In the genomic region with DNA sequence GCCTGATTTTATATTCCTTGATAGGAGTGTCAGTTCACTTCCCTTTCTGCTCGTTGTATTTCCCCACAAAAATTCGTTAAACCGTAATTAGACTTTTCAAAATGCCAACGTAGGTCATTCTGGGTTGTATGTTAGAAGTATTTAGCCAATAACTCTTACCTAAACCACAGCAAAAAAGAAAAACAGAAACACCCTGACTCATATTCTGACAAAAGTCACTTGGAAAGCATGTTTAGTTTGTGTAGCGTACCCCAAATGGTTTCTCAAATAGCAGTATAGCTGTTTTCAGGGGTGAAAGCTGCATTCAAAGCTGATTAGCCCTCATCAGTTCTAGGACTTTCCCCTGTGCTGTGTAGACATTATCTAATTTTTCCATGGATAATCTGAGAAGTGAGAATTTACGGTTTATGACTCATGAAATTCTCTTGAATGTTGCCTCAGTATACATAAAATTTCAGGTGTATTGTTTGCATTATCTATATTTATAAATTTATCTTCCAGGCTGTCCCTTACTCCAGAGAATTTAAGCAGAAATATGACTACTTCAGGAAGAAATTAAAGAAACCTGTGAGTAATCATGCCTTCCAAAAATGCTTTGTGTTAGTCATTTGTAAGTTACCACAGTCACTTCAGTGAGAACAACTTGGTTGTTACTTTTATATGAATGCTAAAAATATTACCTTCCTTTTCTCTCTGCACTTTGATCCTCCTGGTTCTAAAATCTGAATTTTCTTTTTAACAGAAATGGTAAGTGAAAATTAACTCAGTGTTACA, we compare ENCODE assay signal across 16 cellular contexts.
DNase-seq lines count a peak whose midpoint lies in the region; ATAC-seq and TF ChIP-seq lines count a peak whose summit lies in the region.
"Had no signal": no experiment of that assay in that cellular context is flagged by ENCODE, and none has a peak within 500 bp of the region (broad histone marks: within the 10 kb centered on the region; RNA-seq: fewer than 3 reads in every experiment).

No MANE protein-coding gene starts in this region.

- H2BK15ac ChIP-seq in H9 (ENCODE audit: low read depth, low read length), result no peak overlapping the region

- H3K79me1 ChIP-seq in H9 (ENCODE audit: insufficient read depth, low read depth, low read length, poor library complexity, severe bottlenecking), result no peaks in the 10 kb centered on the region

- no peak overlapping the region for H3K23ac ChIP-seq in H9 (ENCODE audit: insufficient read length, low read depth, low read length)

- no peak overlapping the region for H3K4me3 Mint-ChIP-seq in H9
- H3K4me3 Mint-ChIP-seq: B cell had no signal

- H2BK120ac ChIP-seq in H9 (ENCODE audit: low read depth, low read length, poor library complexity, severe bottlenecking), result no peak overlapping the region

- no peak overlapping the region for H3K18ac ChIP-seq in H9 (ENCODE audit: insufficient read length, low read depth, low read length)

- H2BK20ac ChIP-seq in H9 (ENCODE audit: low read depth, low read length, poor library complexity, severe bottlenecking), result no peak overlapping the region

- no peak overlapping the region for H2BK12ac ChIP-seq in H9 (ENCODE audit: insufficient read length, low read depth, low read length)

- no peaks in the 10 kb centered on the region for H3K27me3 Mint-ChIP-seq in H9 (ENCODE audit: low read depth)
- H3K27me3 Mint-ChIP-seq: B cell had no signal

- peak; percentile 61 for ATAC-seq in foreskin keratinocyte

- H3K9ac ChIP-seq in H9 (ENCODE audit: extremely low read depth, insufficient read length, low read length), result no peak overlapping the region

- TF ChIP-seq CTCF in H9 (conservative IDR thresholded peaks at IDR 0.05) (no peak), foreskin keratinocyte (conservative IDR thresholded peaks at IDR 0.05) (no peak), coronary artery (IDR thresholded peaks at IDR 0.05) (no peak)

- no peaks in the 10 kb centered on the region for H3K23me2 ChIP-seq in H9 (ENCODE audit: insufficient read length, low read depth, low read length, poor library complexity, severe bottlenecking)

- H3K27ac ChIP-seq in ACC112 (ENCODE audit: low read depth, low read length) (peak overlapping the region; percentile 100), H9 (ENCODE audit: insufficient read length, low read depth, low read length) (no peak overlapping the region), foreskin keratinocyte (no peak overlapping the region), coronary artery (no peak overlapping the region)
- H3K27ac ChIP-seq: neutrophil, SK-N-MC had no signal

- H3K4me1 ChIP-seq in ACC112 (ENCODE audit: control insufficient read depth, insufficient read depth, low read length, unreplicated experiment) (peaks cover 76% of the 10 kb centered on the region), H9 (ENCODE audit: insufficient read depth, low read length) (no peaks in the 10 kb centered on the region), foreskin keratinocyte (peaks cover 5% of the 10 kb centered on the region)
- H3K4me1 ChIP-seq: uterus had no signal

- no peak overlapping the region for H3K14ac ChIP-seq in H9 (ENCODE audit: insufficient read depth, low read length)

- peaks cover 21 to 34% of the 10 kb centered on the region in 2 experiments for H3K4me1 Mint-ChIP-seq in H9
- H3K4me1 Mint-ChIP-seq: B cell had no signal

- H3K4me2 ChIP-seq in H9 (ENCODE audit: insufficient read depth, insufficient read length, low read length), result no peak overlapping the region

- H3K27ac Mint-ChIP-seq in H9, result peak overlapping the region in 2 of 3 experiments; percentile 74 to 76; a peak in 4 of 7 replicates
- H3K27ac Mint-ChIP-seq: B cell had no signal

- H4K8ac ChIP-seq in H9 (replicated peaks; ENCODE audit: insufficient read length, low read depth, low read length), result no peak overlapping the region

- H3K4ac ChIP-seq in H9 (ENCODE audit: low read depth, low read length), result no peak overlapping the region

- H3K56ac ChIP-seq in H9 (ENCODE audit: insufficient read length, low read depth, low read length), result no peak overlapping the region

- H3K79me2 ChIP-seq in ACC112 (ENCODE audit: control insufficient read depth, insufficient read depth, low read length, unreplicated experiment) (no peaks in the 10 kb centered on the region), H9 (ENCODE audit: insufficient read depth, low read length) (no peaks in the 10 kb centered on the region)

- no peak overlapping the region for H4K5ac ChIP-seq in H9 (ENCODE audit: insufficient read length, low read depth, low read length)

- no CpG with 5 or more reads among the region's 6 CpGs for WGBS in H9 (ENCODE audit: extremely low coverage, insufficient read length, low lambda C conversion rate)

- H3K27me3 ChIP-seq in ACC112 (ENCODE audit: insufficient read depth, low read length) (no peaks in the 10 kb centered on the region), H9 (ENCODE audit: insufficient read depth, low read length) (no peaks in the 10 kb centered on the region), foreskin keratinocyte (no peaks in the 10 kb centered on the region)
- H3K27me3 ChIP-seq: neutrophil, uterus had no signal

- DNase-seq in H9, result no peak
- peak; percentile 9 for DNase-seq in amniotic stem cell (lab: John Stamatoyannopoulos, UW)
- DNase-seq in foreskin keratinocyte, result peak in 1 of 2 donors; percentile 21
- no peak for DNase-seq in activated effector memory CD4-positive, alpha-beta T cell treated with Interleukin-2 at 50 U/mL for 16 hours
- no peak for DNase-seq in pons (ENCODE audit: low spot score)
- no peak for DNase-seq in coronary artery (ENCODE audit: low spot score)
- no peak for DNase-seq in LoVo (ENCODE audit: low spot score)
- DNase-seq: activated CD8-positive, alpha-beta memory T cell treated with anti-CD3 and anti-CD28 coated beads, Interleukin-2, amount 50 U/mL, for 48 hours; effector CD4-positive, alpha-beta T cell; hypothalamus; NCI-H1436; uterus had no signal

- H3K9me3 Mint-ChIP-seq in H9, result no peaks in the 10 kb centered on the region

- peaks cover 8 to 44% (median 22%) of the 10 kb centered on the region in 3 experiments; a peak in 6 of 7 replicates for H3K36me3 Mint-ChIP-seq in H9 (ENCODE audit: insufficient read depth in 1 of 3, low read depth in 3 of 3)

- H2AFZ ChIP-seq in ACC112 (ENCODE audit: low read length, unreplicated experiment) (no peak overlapping the region), H9 (ENCODE audit: low read length) (no peak overlapping the region)

- no peak overlapping the region for H3T11ph ChIP-seq in H9 (ENCODE audit: low read length)

- H2AK5ac ChIP-seq in H9 (ENCODE audit: insufficient read length, low read length), result no peak overlapping the region

- H3K9me3 ChIP-seq in H9 (ENCODE audit: control insufficient read depth, low read depth, low read length), result no peaks in the 10 kb centered on the region
- H3K9me3 ChIP-seq: neutrophil, uterus had no signal

- peaks cover 8% of the 10 kb centered on the region; the same call in 1 of the 2 replicates for H3K36me3 ChIP-seq in ACC112 (ENCODE audit: insufficient read depth, low read length)
- H3K36me3 ChIP-seq: neutrophil, uterus had no signal

- H3K4me3 ChIP-seq in ACC112 (ENCODE audit: low read depth, low read length) (peak overlapping the region; percentile 34; the same call in 1 of the 2 replicates), coronary artery (no peak overlapping the region)
- H3K4me3 ChIP-seq: SK-N-MC, uterus had no signal

- H2BK5ac ChIP-seq in H9 (ENCODE audit: insufficient read length, low read length), result no peak overlapping the region

- no peaks in the 10 kb centered on the region for H4K20me1 ChIP-seq in H9 (ENCODE audit: control insufficient read depth, insufficient read depth, insufficient read length)

- no peak overlapping the region for H4K91ac ChIP-seq in H9 (ENCODE audit: insufficient read length, low read depth, low read length)
